In genomic region chr17:1492249-1493206, GRCh38 we compare ENCODE assay signal across 8 cellular contexts. TPM values are rescaled to one million over a fixed set of nuclear protein-coding genes. Genes with fewer than 3 reads are reported as not detected.
DNase-seq lines count a peak whose midpoint lies in the region; ATAC-seq and TF ChIP-seq lines count a peak whose summit lies in the region.

A gene with protein sequence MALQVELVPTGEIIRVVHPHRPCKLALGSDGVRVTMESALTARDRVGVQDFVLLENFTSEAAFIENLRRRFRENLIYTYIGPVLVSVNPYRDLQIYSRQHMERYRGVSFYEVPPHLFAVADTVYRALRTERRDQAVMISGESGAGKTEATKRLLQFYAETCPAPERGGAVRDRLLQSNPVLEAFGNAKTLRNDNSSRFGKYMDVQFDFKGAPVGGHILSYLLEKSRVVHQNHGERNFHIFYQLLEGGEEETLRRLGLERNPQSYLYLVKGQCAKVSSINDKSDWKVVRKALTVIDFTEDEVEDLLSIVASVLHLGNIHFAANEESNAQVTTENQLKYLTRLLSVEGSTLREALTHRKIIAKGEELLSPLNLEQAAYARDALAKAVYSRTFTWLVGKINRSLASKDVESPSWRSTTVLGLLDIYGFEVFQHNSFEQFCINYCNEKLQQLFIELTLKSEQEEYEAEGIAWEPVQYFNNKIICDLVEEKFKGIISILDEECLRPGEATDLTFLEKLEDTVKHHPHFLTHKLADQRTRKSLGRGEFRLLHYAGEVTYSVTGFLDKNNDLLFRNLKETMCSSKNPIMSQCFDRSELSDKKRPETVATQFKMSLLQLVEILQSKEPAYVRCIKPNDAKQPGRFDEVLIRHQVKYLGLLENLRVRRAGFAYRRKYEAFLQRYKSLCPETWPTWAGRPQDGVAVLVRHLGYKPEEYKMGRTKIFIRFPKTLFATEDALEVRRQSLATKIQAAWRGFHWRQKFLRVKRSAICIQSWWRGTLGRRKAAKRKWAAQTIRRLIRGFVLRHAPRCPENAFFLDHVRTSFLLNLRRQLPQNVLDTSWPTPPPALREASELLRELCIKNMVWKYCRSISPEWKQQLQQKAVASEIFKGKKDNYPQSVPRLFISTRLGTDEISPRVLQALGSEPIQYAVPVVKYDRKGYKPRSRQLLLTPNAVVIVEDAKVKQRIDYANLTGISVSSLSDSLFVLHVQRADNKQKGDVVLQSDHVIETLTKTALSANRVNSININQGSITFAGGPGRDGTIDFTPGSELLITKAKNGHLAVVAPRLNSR (minus strand): TSS chr17:1492686. CDS start chr17:1492487, 199 bp downstream.

- H3F3A ChIP-seq in GM23248 (ENCODE audit: insufficient read depth): peaks cover 27% of the 10 kb centered on the region

- H3K27ac ChIP-seq in GM23248: no peak within 1 kb of the TSS
- H3K27ac ChIP-seq in heart right ventricle: peak within 1 kb of the TSS; percentile 88 to 100 (median 97)

- H3K4me1 ChIP-seq in GM23248 (ENCODE audit: insufficient read depth) (peaks cover 34% of the 10 kb centered on the region), heart right ventricle (peaks cover 20 to 90% (median 81%) of the 10 kb centered on the region in 9 donors)

- peak within 1 kb of the TSS; percentile 84 for H3K9ac ChIP-seq in GM23248

- peak within 1 kb of the TSS; percentile 81 for H3K4me3 ChIP-seq in GM23248
- peak within 1 kb of the TSS; percentile 54 to 84 (median 70) for H3K4me3 ChIP-seq in heart right ventricle

- H3K4me2 ChIP-seq in GM23248 (ENCODE audit: unreplicated experiment): peak within 1 kb of the TSS; percentile 82

- no peak for ATAC-seq in activated CD8-positive, alpha-beta T cell treated with anti-CD3 and anti-CD28 coated beads, Interleukin-2, amount 10 ng/mL, durations not matched to agents 7 days and 5 days
- ATAC-seq in heart right ventricle (peak in 6 of 8 donors; percentile 2 to 41 (median 15)), HG02970 (IDR thresholded peaks at IDR 0.05; ENCODE audit: low FRiP score, unreplicated experiment) (no peak), GM18502 (IDR thresholded peaks at IDR 0.05; ENCODE audit: poor library complexity, unreplicated experiment) (no peak)

- POLR2A ChIA-PET in activated CD8-positive, alpha-beta T cell treated with anti-CD3 and anti-CD28 coated beads, Interleukin-2, amount 10 ng/mL, durations not matched to agents 7 days and 5 days (lab: Charles Lee): interaction anchor here (0.6 to 1.0 kb wide), 5 partner anchors 11 to 24 kb away, joined by 3 to 6 read pairs (median 4); partner anchors contain the start of gene INPP5K

- intact Hi-C loops in heart right ventricle (cut with DNase I): loop anchor here in 3 of 10 donors (2.0 to 5.0 kb wide), 2 partner anchors 18 to 35 kb away; partner anchors contain the start of gene CRK (in 1 of the 3)

- H3K9me3 Mint-ChIP-seq in activated CD8-positive, alpha-beta T cell treated with anti-CD3 and anti-CD28 coated beads, Interleukin-2, amount 10 ng/mL, durations not matched to agents 7 days and 5 days (ENCODE audit: insufficient read depth): no peaks in the 10 kb centered on the region

- H3K27me3 ChIP-seq in GM23248 (replicated peaks; ENCODE audit: insufficient read depth): no peaks in the 10 kb centered on the region
- H3K27me3 ChIP-seq in heart right ventricle: peaks cover 0 to 14% (median 0%) of the 10 kb centered on the region in 7 donors

- H3K4me3 Mint-ChIP-seq in activated CD8-positive, alpha-beta T cell treated with anti-CD3 and anti-CD28 coated beads, Interleukin-2, amount 10 ng/mL, durations not matched to agents 7 days and 5 days: peak within 1 kb of the TSS; percentile 79

- no peaks in the 10 kb centered on the region for H3K9me2 ChIP-seq in GM23248 (ENCODE audit: insufficient read depth)

- no peaks in the 10 kb centered on the region for H3K36me3 ChIP-seq in GM23248 (ENCODE audit: low read depth)
- peaks cover 0 to 33% (median 5%) of the 10 kb centered on the region in 9 donors for H3K36me3 ChIP-seq in heart right ventricle

- peak within 1 kb of the TSS; percentile 78 for H2AFZ ChIP-seq in GM23248

- H3K27me3 Mint-ChIP-seq in activated CD8-positive, alpha-beta T cell treated with anti-CD3 and anti-CD28 coated beads, Interleukin-2, amount 10 ng/mL, durations not matched to agents 7 days and 5 days (ENCODE audit: low read depth): no peaks in the 10 kb centered on the region

- in situ Hi-C loops in GM23248 (cut with MboI): no loop called here

- peaks cover 25% of the 10 kb centered on the region for H3K79me2 ChIP-seq in GM23248 (ENCODE audit: insufficient read depth)

- no peak for DNase-seq in GM23248
- no peak for DNase-seq in activated CD8-positive, alpha-beta T cell treated with anti-CD3 and anti-CD28 coated beads, Interleukin-2, amount 10 ng/mL, durations not matched to agents 7 days and 5 days
- DNase-seq in heart right ventricle: peak in 1 of 2 donors; percentile 59
- no peak for DNase-seq in pulmonary artery endothelial cell (ENCODE audit: low read depth, low spot score)
- no peak for DNase-seq in hypothalamus (lab: John Stamatoyannopoulos, UW)
- DNase-seq in NCI-H2029 treated with DMSO at 0.1 percent for 48 hours (lab: John Stamatoyannopoulos, UW): no peak

- H4K20me1 ChIP-seq in GM23248 (ENCODE audit: insufficient read depth): no peaks in the 10 kb centered on the region

- no peaks in the 10 kb centered on the region for H3K36me3 Mint-ChIP-seq in activated CD8-positive, alpha-beta T cell treated with anti-CD3 and anti-CD28 coated beads, Interleukin-2, amount 10 ng/mL, durations not matched to agents 7 days and 5 days (ENCODE audit: low read depth)

- peaks cover 26% of the 10 kb centered on the region for H3K4me1 Mint-ChIP-seq in activated CD8-positive, alpha-beta T cell treated with anti-CD3 and anti-CD28 coated beads, Interleukin-2, amount 10 ng/mL, durations not matched to agents 7 days and 5 days (ENCODE audit: low read depth)

- peak within 1 kb of the TSS; percentile 85 for H3K27ac Mint-ChIP-seq in activated CD8-positive, alpha-beta T cell treated with anti-CD3 and anti-CD28 coated beads, Interleukin-2, amount 10 ng/mL, durations not matched to agents 7 days and 5 days

- CTCF ChIA-PET in activated CD8-positive, alpha-beta T cell treated with anti-CD3 and anti-CD28 coated beads, Interleukin-2, amount 10 ng/mL, durations not matched to agents 7 days and 5 days (lab: Charles Lee): interaction anchor here (1.3 to 1.7 kb wide), 2 partner anchors 23 to 127 kb away, joined by 4 to 6 read pairs; no protein-coding TSS in a partner anchor

- H3K9me3 ChIP-seq in GM23248 (ENCODE audit: low read depth) (no peaks in the 10 kb centered on the region), heart right ventricle (no peaks in the 10 kb centered on the region)

- TF ChIP-seq CTCF in heart right ventricle (IDR thresholded peaks at IDR 0.05): no peak

- WGBS in GM23248 (ENCODE audit: low coverage in 1 of 2, low lambda C conversion rate in 2 of 2, missing lambda C conversion rate in 2 of 2), 2 experiments: 85 to 86% methylated on average over 31 to 35 of the region's 35 CpGs
- WGBS in heart right ventricle, 2 donors: 44 to 53% methylated on average over 33 to 35 of the region's 35 CpGs

RNA-seq across cellular contexts. Expression of the gene that starts here (rescaled TPM):
- 206 and 218 TPM in 2 replicates for total RNA-seq in GM23248 (2014; rRNA removed; shearing (Covaris generic))
- polyA plus RNA-seq in GM23248 (2016; fragmentation: Nextera tagmentation; extraction: Ambion mirVana) (196 and 197 TPM in 2 replicates), heart right ventricle (100 to 1,000 TPM; 101 to 120 TPM)
- total RNA-seq in activated CD8-positive, alpha-beta T cell treated with anti-CD3 and anti-CD28 coated beads, Interleukin-2, amount 10 ng/mL, durations not matched to agents 7 days and 5 days: 10 to 100 TPM; 18.5 to 21.8 TPM
- total RNA-seq in heart right ventricle (100 to 1,000 TPM; 131 to 229 (median 179) TPM), pulmonary artery endothelial cell (211 and 252 TPM in 2 replicates)

Comparison
In these comparisons a context has a peak if more than half of its experiments do, and no peak if none do; other contexts are left out.
1. ATAC-seq: peak in heart right ventricle (6 of 8); none in activated CD8-positive, alpha-beta T cell treated with anti-CD3 and anti-CD28 coated beads, Interleukin-2, amount 10 ng/mL, durations not matched to agents 7 days and 5 days (single experiment), HG02970 (single experiment) and GM18502 (single experiment).